In genomic region chr12:57236224-57236924, GRCh38 we compare ENCODE assay signal across 13 cellular contexts. TPM values are rescaled to one million over a fixed set of nuclear protein-coding genes. Genes with fewer than 3 reads are reported as not detected.
DNase-seq lines count a peak whose midpoint lies in the region; ATAC-seq and TF ChIP-seq lines count a peak whose summit lies in the region.
"Had no signal": no experiment of that assay in that cellular context is flagged by ENCODE, and none has a peak within 500 bp of the region (broad histone marks: within the 10 kb centered on the region; RNA-seq: fewer than 3 reads in every experiment).

No MANE protein-coding gene starts in this region.

- no peak for TF ChIP-seq CTCF in OCI-LY7 (conservative IDR thresholded peaks at IDR 0.05; ENCODE audit: low read length)
- TF ChIP-seq CTCF in fibroblast of the aortic adventitia (IDR thresholded peaks at IDR 0.05; ENCODE audit: insufficient read depth, low read length): no peak
- no peak for TF ChIP-seq CTCF in gastrocnemius medialis (IDR thresholded peaks at IDR 0.05 in 4 of 5, conservative IDR thresholded peaks at IDR 0.05 in 1 of 5)

- H3K27ac ChIP-seq in OCI-LY7 (ENCODE audit: low read depth, low read length, poor library complexity, severe bottlenecking) (no peak overlapping the region), gastrocnemius medialis (peak overlapping the region; percentile 41 to 68 (median 60))
- H3K27ac ChIP-seq in effector memory CD4-positive, alpha-beta T cell (ENCODE audit: insufficient read depth, low read length, poor library complexity, severe bottlenecking): no peak overlapping the region
- H3K27ac ChIP-seq: SJSA1 had no signal

- H3K79me2 ChIP-seq in OCI-LY7 (ENCODE audit: insufficient read depth, low read depth, low read length): peaks cover 3% of the 10 kb centered on the region; the same call in 1 of the 2 replicates

- CTCF ChIA-PET in OCI-LY7 (lab: Charles Lee; ENCODE audit: unreplicated experiment): no interaction called here

- H3K36me3 ChIP-seq in OCI-LY7 (ENCODE audit: insufficient read depth, low read length) (peaks cover 46% of the 10 kb centered on the region), gastrocnemius medialis (peaks cover 0 to 18% of the 10 kb centered on the region in 2 donors)
- peaks cover 30% of the 10 kb centered on the region for H3K36me3 ChIP-seq in effector memory CD4-positive, alpha-beta T cell (ENCODE audit: control insufficient read depth, insufficient read depth, low read length)
- H3K36me3 ChIP-seq: breast epithelium had no signal

- in situ Hi-C loops in gastrocnemius medialis (cut with MboI; ENCODE audit: low sequenced_read_pairs in 4 of 4): no loop called here

- no peak for DNase-seq in OCI-LY7 (ENCODE audit: low spot score)
- no peak for DNase-seq in fibroblast of the aortic adventitia (ENCODE audit: low read depth)
- DNase-seq in gastrocnemius medialis: no peak
- no peak for DNase-seq in DMS114 treated with DMSO at 0.1 percent for 48 hours (lab: John Stamatoyannopoulos, UW; ENCODE audit: unreplicated experiment)
- DNase-seq in effector memory CD4-positive, alpha-beta T cell: no peak
- DNase-seq: activated CD4-positive, alpha-beta T cell treated with anti-CD3 and anti-CD28 coated beads, Interleukin-2, amount 50 U/mL, for 4 hours; NCI-H2029 treated with DMSO at 0.1 percent for 48 hours had no signal

- peak overlapping the region; percentile 28; the same call in 1 of the 2 replicates for H3K4me2 ChIP-seq in OCI-LY7 (ENCODE audit: low read length)

- H3K9me3 ChIP-seq in OCI-LY7 (ENCODE audit: low read length): no peaks in the 10 kb centered on the region
- H3K9me3 ChIP-seq in gastrocnemius medialis: no peaks in the 10 kb centered on the region
- no peaks in the 10 kb centered on the region for H3K9me3 ChIP-seq in effector memory CD4-positive, alpha-beta T cell (ENCODE audit: control insufficient read depth, low read length)
- H3K9me3 ChIP-seq: breast epithelium, gastroesophageal sphincter, SJSA1 had no signal

- no peaks in the 10 kb centered on the region for H3K9me2 ChIP-seq in OCI-LY7 (ENCODE audit: insufficient read depth, low read length)

- no peak overlapping the region for H3K4me3 ChIP-seq in OCI-LY7 (ENCODE audit: low read depth, low read length, poor library complexity, severe bottlenecking)
- peak overlapping the region; percentile 50 for H3K4me3 ChIP-seq in fibroblast of the aortic adventitia (ENCODE audit: low read depth, low read length)
- peak overlapping the region; percentile 6 to 43 (median 22) for H3K4me3 ChIP-seq in gastrocnemius medialis
- H3K4me3 ChIP-seq in effector memory CD4-positive, alpha-beta T cell (ENCODE audit: insufficient read depth, low read depth, low read length, poor library complexity, severe bottlenecking): no peak overlapping the region
- H3K4me3 ChIP-seq: SJSA1 had no signal

- H4K20me1 ChIP-seq in OCI-LY7 (ENCODE audit: insufficient read depth, low read length): peaks cover 12% of the 10 kb centered on the region; the same call in 1 of the 2 replicates

- BruUV-seq in OCI-LY7 (replicated peaks; lab: Mats Ljungman, UMichigan): no TSS peak

- ATAC-seq in gastrocnemius medialis: no peak
- no peak for ATAC-seq in GM21515 (IDR thresholded peaks at IDR 0.05; ENCODE audit: unreplicated experiment)
- ATAC-seq: gastroesophageal sphincter had no signal

- H2AFZ ChIP-seq in OCI-LY7 (ENCODE audit: low read length): no peak overlapping the region

- TF ChIP-seq POLR2A in GM19193 (IDR thresholded peaks at IDR 0.05; ENCODE audit: extremely low read depth, insufficient read depth, insufficient read length) (peak; percentile 26), gastrocnemius medialis (IDR thresholded peaks at IDR 0.05) (no peak)

- peaks cover 17 to 21% (median 19%) of the 10 kb centered on the region in 3 donors for H3K27me3 ChIP-seq in gastrocnemius medialis
- peaks cover 17% of the 10 kb centered on the region for H3K27me3 ChIP-seq in effector memory CD4-positive, alpha-beta T cell (replicated peaks; ENCODE audit: control insufficient read depth, insufficient read depth, low read length, poor library complexity, severe bottlenecking)
- H3K27me3 ChIP-seq: SJSA1 had no signal

- H3K4me1 ChIP-seq in OCI-LY7 (ENCODE audit: insufficient read depth, low read length, poor library complexity, severe bottlenecking) (peaks cover 47% of the 10 kb centered on the region), gastrocnemius medialis (peaks cover 15 to 28% of the 10 kb centered on the region in 2 donors)
- peaks cover 48% of the 10 kb centered on the region for H3K4me1 ChIP-seq in effector memory CD4-positive, alpha-beta T cell (ENCODE audit: control insufficient read depth, insufficient read depth, low read length, poor library complexity, severe bottlenecking)

- intact Hi-C loops in OCI-LY7 (cut with micrococcal nuclease; ENCODE audit: unreplicated experiment) (no loop called here), gastrocnemius medialis (cut with DNase I; ENCODE audit: low total_unique reads) (no loop called here)

- POLR2A ChIA-PET in OCI-LY7 (lab: Charles Lee): interaction anchor here (0.6 to 2.4 kb wide), 2 partner anchors 9 to 22 kb away, joined by 3 to 11 read pairs; no protein-coding TSS in a partner anchor

RNA-seq across cellular contexts. Expression of gene SHMT2, which starts 6.9 kb away (rescaled TPM):
- 394 and 400 TPM in 2 replicates for total RNA-seq in OCI-LY7 (2014; rRNA removed; shearing (Covaris generic))
- 415 and 438 TPM in 2 replicates for total RNA-seq in OCI-LY7 (2022)
- total RNA-seq in fibroblast of the aortic adventitia (ENCODE audit: low replicate concordance): 233 and 303 TPM in 2 replicates
- total RNA-seq in gastrocnemius medialis: 100 to 1,000 TPM in 1 of 4 donors, 10 to 100 TPM in 3; 41.3 to 107 (median 46.4) TPM

RNA-seq across cellular contexts. Expression of gene STAC3, which starts 14.6 kb away (rescaled TPM):
- total RNA-seq in OCI-LY7 (2014; rRNA removed; shearing (Covaris generic)): 1.4 and 2.5 TPM in 2 replicates
- total RNA-seq in OCI-LY7 (2022) (6.8 and 7.7 TPM in 2 replicates), fibroblast of the aortic adventitia (ENCODE audit: low replicate concordance) (0.90 and 3.8 TPM in 2 replicates), gastrocnemius medialis (1,000 to 10,000 TPM in 2 of 4 donors, 100 to 1,000 TPM in 2; 459 to 1,596 (median 855) TPM)

RNA-seq across cellular contexts. Expression of gene NXPH4, which starts 19.8 kb away (rescaled TPM):
- total RNA-seq in OCI-LY7 (2014; rRNA removed; shearing (Covaris generic)): 4.7 and 5.3 TPM in 2 replicates
- total RNA-seq in OCI-LY7 (2022) (9.8 and 10.5 TPM in 2 replicates), fibroblast of the aortic adventitia (ENCODE audit: low replicate concordance) (1.9 and 2.4 TPM in 2 replicates), gastrocnemius medialis (not detected)
- total RNA-seq: subcutaneous adipose tissue had no signal

Comparison
In these comparisons a context has a peak if more than half of its experiments do, and no peak if none do; other contexts are left out.
1. H3K27ac ChIP-seq: peak in gastrocnemius medialis (4 of 4); none in OCI-LY7 (single experiment) and effector memory CD4-positive, alpha-beta T cell (single experiment).
2. H3K4me3 ChIP-seq: peak in fibroblast of the aortic adventitia (single experiment) and gastrocnemius medialis (4 of 4); none in OCI-LY7 (single experiment) and effector memory CD4-positive, alpha-beta T cell (single experiment).
3. RNA of gene STAC3, which starts 14.6 kb away (total RNA-seq): 459 to 1,596 TPM in gastrocnemius medialis; 1.4 to 7.7 TPM in OCI-LY7 and 0.90 to 3.8 TPM in fibroblast of the aortic adventitia; every median in the first group is over 10 times any median in the second.